Comparison of ENCODE assay signal across 21 cellular contexts in the genomic region with DNA sequence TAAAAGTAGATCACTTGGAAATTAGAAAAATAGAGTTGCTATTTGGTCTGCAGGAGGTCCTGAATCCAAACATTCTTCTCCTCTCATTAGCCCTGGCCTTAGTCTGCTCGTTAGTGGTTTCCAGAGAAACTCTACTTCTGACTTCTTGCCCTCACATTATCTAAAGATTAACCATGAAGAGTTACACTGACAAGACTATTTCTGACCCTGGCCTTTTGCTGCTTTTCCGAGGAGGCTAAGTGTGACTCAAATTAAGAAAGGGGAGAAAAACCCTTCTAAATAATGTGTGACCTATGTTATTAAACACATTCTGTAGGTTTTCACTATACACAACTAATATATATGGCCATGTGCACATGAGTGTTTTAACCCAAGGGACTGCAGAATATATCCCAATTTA.
A peak's percentile ranks its signal among the peaks of the same experiment; 100 is the strongest.
DNase-seq lines count a peak whose midpoint lies in the region; ATAC-seq and TF ChIP-seq lines count a peak whose summit lies in the region.
"Had no signal": no experiment of that assay in that cellular context is flagged by ENCODE, and none has a peak within 500 bp of the region (broad histone marks: within the 10 kb centered on the region; RNA-seq: fewer than 3 reads in every experiment).

No MANE protein-coding gene starts in this region.

- intact Hi-C loops in gastrocnemius medialis (cut with DNase I; ENCODE audit: low total_unique reads) = loop anchor here (5.0 kb wide), 1 partner anchor 477 kb away; no protein-coding TSS in a partner anchor

- H3K4me3 ChIP-seq in gastrocnemius medialis = no peak overlapping the region
- H3K4me3 ChIP-seq: coronary artery, HAP-1, lower lobe of right lung, stomach had no signal

- H3K36me3 Mint-ChIP-seq in effector memory CD8-positive, alpha-beta T cell (ENCODE audit: insufficient read depth) = no peaks in the 10 kb centered on the region
- H3K36me3 Mint-ChIP-seq: CD14-positive monocyte, naive B cell had no signal

- H3K4me1 ChIP-seq in gastrocnemius medialis = peaks cover 8 to 11% of the 10 kb centered on the region in 2 donors
- H3K4me1 ChIP-seq: HAP-1 had no signal

- H3K27ac ChIP-seq in gastrocnemius medialis = no peak overlapping the region
- H3K27ac ChIP-seq: coronary artery, lower lobe of right lung, stomach had no signal

- no peaks in the 10 kb centered on the region for H3K36me3 ChIP-seq in gastrocnemius medialis
- H3K36me3 ChIP-seq: HAP-1, lower lobe of right lung, stomach had no signal

- in situ Hi-C loops in gastrocnemius medialis (cut with MboI; ENCODE audit: low sequenced_read_pairs in 4 of 4) = loop anchor here in 3 of 4 donors (5.0 to 25.0 kb wide), 6 partner anchors 127 to 902 kb away; no protein-coding TSS in a partner anchor

- H3K9me3 ChIP-seq in gastrocnemius medialis = no peaks in the 10 kb centered on the region
- H3K9me3 ChIP-seq: HAP-1, lower lobe of right lung, stomach had no signal

- ATAC-seq in GM18508 (IDR thresholded peaks at IDR 0.05; ENCODE audit: insufficient read depth, unreplicated experiment) (peak; percentile 73), GM19452 (IDR thresholded peaks at IDR 0.05; ENCODE audit: unreplicated experiment) (peak; percentile 60), HG02763 (IDR thresholded peaks at IDR 0.05; ENCODE audit: unreplicated experiment) (peak; percentile 57), HG03378 (IDR thresholded peaks at IDR 0.05; ENCODE audit: unreplicated experiment) (peak; percentile 82), GM21360 (IDR thresholded peaks at IDR 0.05; ENCODE audit: unreplicated experiment) (no peak), gastrocnemius medialis (no peak)
- no peak for ATAC-seq in effector memory CD8-positive, alpha-beta T cell (replicated peaks)
- ATAC-seq: activated CD4-positive, CD25-positive, alpha-beta regulatory T cell treated with anti-CD3 and anti-CD28 coated beads, Interleukin-2, amount 50 U/mL, for 24 hours; lower lobe of right lung had no signal

- DNase-seq in stimulated activated naive CD4-positive, alpha-beta T cell treated with Interleukin-2 at 50 U/mL for 16 hours (lab: John Stamatoyannopoulos, UW) = no peak
- DNase-seq in gastrocnemius medialis = no peak
- DNase-seq in effector memory CD8-positive, alpha-beta T cell = no peak
- DNase-seq: activated naive CD4-positive, alpha-beta T cell treated with anti-CD3 and anti-CD28 coated beads for 36 hours; lower lobe of right lung; naive B cell; NCI-H1436; NCI-H345; SHP77 treated with DMSO at 0.1 percent for 48 hours; stomach; T-helper 2 cell had no signal

- no peak for TF ChIP-seq CTCF in gastrocnemius medialis (IDR thresholded peaks at IDR 0.05 in 4 of 5, conservative IDR thresholded peaks at IDR 0.05 in 1 of 5)

- no peak for TF ChIP-seq POLR2A in gastrocnemius medialis (IDR thresholded peaks at IDR 0.05)

- peaks cover 12% of the 10 kb centered on the region in 2 donors for H3K4me1 Mint-ChIP-seq in effector memory CD8-positive, alpha-beta T cell (ENCODE audit: low read depth in 2 of 2)

- no peak overlapping the region for H3K4me3 Mint-ChIP-seq in effector memory CD8-positive, alpha-beta T cell
- H3K4me3 Mint-ChIP-seq: activated naive CD4-positive, alpha-beta T cell treated with anti-CD3 and anti-CD28 coated beads for 36 hours; CD14-positive monocyte; naive B cell had no signal

- no peak overlapping the region for H3K27ac Mint-ChIP-seq in effector memory CD8-positive, alpha-beta T cell
- H3K27ac Mint-ChIP-seq: activated naive CD4-positive, alpha-beta T cell treated with anti-CD3 and anti-CD28 coated beads for 36 hours; CD14-positive monocyte; naive B cell; progenitor cell of endocrine pancreas had no signal

- H3K9me3 Mint-ChIP-seq in effector memory CD8-positive, alpha-beta T cell = no peaks in the 10 kb centered on the region
- H3K9me3 Mint-ChIP-seq: activated naive CD4-positive, alpha-beta T cell treated with anti-CD3 and anti-CD28 coated beads for 36 hours had no signal

- peaks cover 11 to 12% of the 10 kb centered on the region in 2 donors for H3K27me3 Mint-ChIP-seq in effector memory CD8-positive, alpha-beta T cell

- H3K27me3 ChIP-seq in gastrocnemius medialis = no peaks in the 10 kb centered on the region
- H3K27me3 ChIP-seq: stomach had no signal

Comparison
In these comparisons a context has a peak if more than half of its experiments do, and no peak if none do; other contexts are left out.
1. ATAC-seq: peak in GM18508 (single experiment), GM19452 (single experiment), HG02763 (single experiment) and HG03378 (single experiment); none in GM21360 (single experiment), gastrocnemius medialis (0 of 2) and effector memory CD8-positive, alpha-beta T cell (single experiment).